35 cellular contexts compared by ENCODE assay signal in genomic region chr3:46006243-46006642, GRCh38. TPM values are rescaled to one million over a fixed set of nuclear protein-coding genes. Genes with fewer than 3 reads are reported as not detected.
DNase-seq lines count a peak whose midpoint lies in the region; ATAC-seq and TF ChIP-seq lines count a peak whose summit lies in the region.
"Had no signal": no experiment of that assay in that cellular context is flagged by ENCODE, and none has a peak within 500 bp of the region (broad histone marks: within the 10 kb centered on the region; RNA-seq: fewer than 3 reads in every experiment).

No MANE protein-coding gene starts in this region.

- no peaks in the 10 kb centered on the region for H3K36me3 Mint-ChIP-seq in effector memory CD8-positive, alpha-beta T cell (ENCODE audit: insufficient read depth)

- H2BK5ac ChIP-seq in IMR-90 (ENCODE audit: low read depth, low read length, poor library complexity, severe bottlenecking) = no peak overlapping the region

- H4K8ac ChIP-seq in IMR-90 (ENCODE audit: low read depth in 2 of 2, low read length in 2 of 2) = no peak overlapping the region

- no peak overlapping the region; the same call in 1 of the 2 replicates for H3K4ac ChIP-seq in IMR-90 (ENCODE audit: low read depth, low read length)

- no peaks in the 10 kb centered on the region for H3K9me3 Mint-ChIP-seq in effector memory CD8-positive, alpha-beta T cell
- H3K9me3 Mint-ChIP-seq: activated B cell treated with CpG ODN at 0.5 μM for 24 hours, neural crest cell had no signal

- no CpG with 5 or more reads among the region's 3 CpGs for WGBS in IMR-90 (ENCODE audit: extremely low coverage in 2 of 2, insufficient read length in 1 of 2), 2 experiments
- WGBS in right cardiac atrium = 63% methylated on average over 3 of the region's 3 CpGs

- no peak overlapping the region for H3K14ac ChIP-seq in IMR-90 (replicated peaks; ENCODE audit: low read depth, low read length)

- no peak overlapping the region; the same call in 1 of the 2 replicates for H4K91ac ChIP-seq in IMR-90 (ENCODE audit: insufficient read depth, low read depth, low read length)

- H3K27ac Mint-ChIP-seq in effector memory CD8-positive, alpha-beta T cell = no peak overlapping the region
- H3K27ac Mint-ChIP-seq: activated B cell treated with CpG ODN at 0.5 μM for 24 hours, B cell had no signal

- no peaks in the 10 kb centered on the region for H4K20me1 ChIP-seq in IMR-90 (ENCODE audit: insufficient read depth, low read length)

- H3K4me2 ChIP-seq in IMR-90 (ENCODE audit: low read depth, low read length) (peak overlapping the region; percentile 39; the same call in 1 of the 2 replicates), skeletal muscle satellite cell (ENCODE audit: low read length) (peak overlapping the region; percentile 7)

- H3K9me1 ChIP-seq in IMR-90 (ENCODE audit: insufficient read depth, low read length) = 0 out of 2 replicates have a peak, but pooled peaks cover 3% of the 10 kb centered on the region

- H3K4me1 ChIP-seq in ACC112 (ENCODE audit: control insufficient read depth, insufficient read depth, low read length, unreplicated experiment) (peaks cover 18% of the 10 kb centered on the region), IMR-90 (ENCODE audit: control insufficient read depth, insufficient read depth, low read length) (peaks cover 9% of the 10 kb centered on the region), right cardiac atrium (ENCODE audit: control insufficient read depth, insufficient read depth, low read length) (peaks cover 2% of the 10 kb centered on the region), skeletal muscle satellite cell (ENCODE audit: control insufficient read depth, insufficient read depth, low read length) (peaks cover 11% of the 10 kb centered on the region)
- H3K4me1 ChIP-seq: SJSA1 had no signal

- no peak overlapping the region for H2AK5ac ChIP-seq in IMR-90 (ENCODE audit: low read depth, low read length)

- DNase-seq in IMR-90 = no peak
- DNase-seq in right cardiac atrium = peak in 1 of 3 donors; percentile 54
- DNase-seq in dorsolateral prefrontal cortex = no peak
- DNase-seq in posterior cingulate gyrus = no peak
- DNase-seq in effector memory CD8-positive, alpha-beta T cell = no peak
- no peak for DNase-seq in activated CD4-positive, alpha-beta T cell treated with anti-CD3 and anti-CD28 coated beads for 1 hour
- DNase-seq: activated B cell treated with CpG ODN at 0.5 μM for 24 hours; activated CD4-positive, alpha-beta T cell treated with anti-CD3 and anti-CD28 coated beads, Interleukin-2, amount 50 U/mL, for 4 hours; activated CD8-positive, alpha-beta memory T cell treated with anti-CD3 and anti-CD28 coated beads, Interleukin-2, amount 50 U/mL, for 4 hours; activated naive CD4-positive, alpha-beta T cell treated with anti-CD3 and anti-CD28 coated beads, Interleukin-2, amount 50 U/mL, for 16 hours; amygdala; islet precursor cell; NCI-H1417; NCI-H2029 treated with DMSO at 0.1 percent for 48 hours; NCI-H2227 treated with DMSO at 0.1 percent for 48 hours; NCI-H526 treated with DMSO at 0.1 percent for 48 hours; right lobe of liver; stimulated activated CD4-positive, alpha-beta T cell treated with anti-CD3 and anti-CD28 coated beads, Interleukin-15, amount 100 ng/mL, for 24 hours; stimulated activated naive CD4-positive, alpha-beta T cell; T-helper 1 cell had no signal

- BruUV-seq in IMR-90 (replicated peaks; lab: Mats Ljungman, UMichigan) = no TSS peak

- H2BK20ac ChIP-seq in IMR-90 (ENCODE audit: low read depth, low read length) = no peak overlapping the region

- H3K79me1 ChIP-seq in IMR-90 (ENCODE audit: low read depth in 1 of 2, low read length in 2 of 2) = no peaks in the 10 kb centered on the region

- no peak overlapping the region for H2AFZ ChIP-seq in ACC112 (ENCODE audit: low read length, unreplicated experiment)
- no peak overlapping the region for H2AFZ ChIP-seq in IMR-90 (replicated peaks; ENCODE audit: low read length, poor library complexity)

- intact Hi-C loops in IMR-90 (cut with micrococcal nuclease) (no loop called here), right cardiac atrium (cut with DNase I) (no loop called here), dorsolateral prefrontal cortex (cut with DNase I) (no loop called here), posterior cingulate gyrus (cut with DNase I) (no loop called here)

- no peak overlapping the region for H3K56ac ChIP-seq in IMR-90 (ENCODE audit: extremely low read depth, insufficient read depth, low read length)

- no peak overlapping the region for H3K4me3 ChIP-seq in ACC112 (ENCODE audit: low read depth, low read length)
- H3K4me3 ChIP-seq in IMR-90 (ENCODE audit: insufficient read depth, low read depth, low read length) = no peak overlapping the region
- no peak overlapping the region for H3K4me3 ChIP-seq in right cardiac atrium (ENCODE audit: low read length)
- no peak overlapping the region for H3K4me3 ChIP-seq in skeletal muscle satellite cell (ENCODE audit: low read length)
- no peak overlapping the region for H3K4me3 ChIP-seq in dorsolateral prefrontal cortex
- H3K4me3 ChIP-seq: cardiac muscle cell, right lobe of liver, SJSA1, thoracic aorta had no signal

- H2BK120ac ChIP-seq in IMR-90 (ENCODE audit: low read depth, low read length) = no peak overlapping the region; the same call in 1 of the 2 replicates

- H3K36me3 ChIP-seq in ACC112 (ENCODE audit: insufficient read depth, low read length) (no peaks in the 10 kb centered on the region), IMR-90 (ENCODE audit: control insufficient read depth, insufficient read depth, low read length) (no peaks in the 10 kb centered on the region), skeletal muscle satellite cell (ENCODE audit: insufficient read depth, low read length) (no peaks in the 10 kb centered on the region)
- H3K36me3 ChIP-seq: cardiac muscle cell, right lobe of liver, SJSA1, thoracic aorta had no signal

- no peak overlapping the region; the same call in 1 of the 2 replicates for H3K18ac ChIP-seq in IMR-90 (ENCODE audit: low read depth, low read length)

- dilution Hi-C loops in IMR-90 (cut with HindIII; ENCODE audit: low sequenced_read_pairs, unreplicated experiment) = no loop called here

- H4K5ac ChIP-seq in IMR-90 (ENCODE audit: low read depth, low read length) = peak overlapping the region; percentile 49; the same call in 1 of the 2 replicates

- in situ Hi-C loops in IMR-90 (cut with MboI; ENCODE audit: low sequenced_read_pairs) = no loop called here

- H3K27me3 ChIP-seq in ACC112 (ENCODE audit: insufficient read depth, low read length) = no peaks in the 10 kb centered on the region
- no peaks in the 10 kb centered on the region for H3K27me3 ChIP-seq in IMR-90 (ENCODE audit: control insufficient read depth, insufficient read depth, low read length)
- H3K27me3 ChIP-seq in right cardiac atrium (ENCODE audit: control insufficient read depth, insufficient read depth) = no peaks in the 10 kb centered on the region
- H3K27me3 ChIP-seq in skeletal muscle satellite cell (ENCODE audit: control insufficient read depth, insufficient read depth, low read length) = peaks cover 5% of the 10 kb centered on the region
- H3K27me3 ChIP-seq in dorsolateral prefrontal cortex = no peaks in the 10 kb centered on the region
- H3K27me3 ChIP-seq: cardiac muscle cell, right lobe of liver, SJSA1 had no signal

- H3K4me1 Mint-ChIP-seq in effector memory CD8-positive, alpha-beta T cell (ENCODE audit: low read depth in 2 of 2) = peaks cover 2 to 3% of the 10 kb centered on the region in 2 donors
- H3K4me1 Mint-ChIP-seq: activated B cell treated with CpG ODN at 0.5 μM for 24 hours, B cell, neural crest cell had no signal

- no peak overlapping the region for H3K4me3 Mint-ChIP-seq in effector memory CD8-positive, alpha-beta T cell
- H3K4me3 Mint-ChIP-seq: activated B cell treated with CpG ODN at 0.5 μM for 24 hours, B cell, neural crest cell had no signal

- TF ChIP-seq RAD21 in IMR-90 (IDR thresholded peaks at IDR 0.05; ENCODE audit: low read length) = no peak

- H2BK15ac ChIP-seq in IMR-90 (ENCODE audit: low read depth, low read length) = peak overlapping the region; percentile 42; the same call in 1 of the 3 replicates

- TF ChIP-seq CTCF in IMR-90 (conservative IDR thresholded peaks at IDR 0.05; ENCODE audit: low read depth, low read length) = no peak
- TF ChIP-seq CTCF in dorsolateral prefrontal cortex (IDR thresholded peaks at IDR 0.05 in 54 of 56, conservative IDR thresholded peaks at IDR 0.05 in 2 of 56; ENCODE audit: low read depth in 1 of 56, partially characterized antibody in 56 of 56) = no peak

- H3K27ac ChIP-seq in ACC112 (ENCODE audit: low read depth, low read length) (peak overlapping the region; percentile 64), IMR-90 (ENCODE audit: insufficient read depth, low read length) (peak overlapping the region; percentile 39; the same call in 1 of the 2 replicates), right cardiac atrium (ENCODE audit: low read length) (peak overlapping the region; percentile 35), dorsolateral prefrontal cortex (no peak overlapping the region)
- H3K27ac ChIP-seq: cardiac muscle cell, SJSA1, thoracic aorta had no signal

- POLR2A ChIA-PET in IMR-90 (lab: Charles Lee; ENCODE audit: unreplicated experiment) = no interaction called here

- H3K23ac ChIP-seq in IMR-90 (ENCODE audit: low read depth, low read length) = no peak overlapping the region

- no peak; the same call in 1 of the 2 replicates for ATAC-seq in IMR-90 (ENCODE audit: low read depth)
- peak in 1 of 2 donors; percentile 23 for ATAC-seq in right cardiac atrium
- no peak for ATAC-seq in effector memory CD8-positive, alpha-beta T cell (replicated peaks)
- ATAC-seq: Panc1 had no signal

- H3K9me3 ChIP-seq in IMR-90 (ENCODE audit: control insufficient read depth, insufficient read depth, low read length) (no peaks in the 10 kb centered on the region), right cardiac atrium (ENCODE audit: control insufficient read depth, low read length) (no peaks in the 10 kb centered on the region), skeletal muscle satellite cell (replicated peaks; ENCODE audit: low read length) (no peaks in the 10 kb centered on the region)
- H3K9me3 ChIP-seq: right lobe of liver, SJSA1, thoracic aorta had no signal

- CTCF ChIA-PET in IMR-90 (lab: Yijun Ruan, JAX) = no interaction called here

- H3K79me2 ChIP-seq in ACC112 (ENCODE audit: control insufficient read depth, insufficient read depth, low read length, unreplicated experiment) = no peaks in the 10 kb centered on the region

- TF ChIP-seq POLR2A in IMR-90 (IDR thresholded peaks at IDR 0.05; ENCODE audit: low read depth, low read length) = no peak

- no peaks in the 10 kb centered on the region for H3K27me3 Mint-ChIP-seq in effector memory CD8-positive, alpha-beta T cell
- H3K27me3 Mint-ChIP-seq: B cell had no signal

- no peak overlapping the region for H2AK9ac ChIP-seq in IMR-90 (replicated peaks; ENCODE audit: low read depth, low read length, poor library complexity)

- no peak overlapping the region for H3K9ac ChIP-seq in IMR-90 (ENCODE audit: low read depth, low read length)
- no peak overlapping the region for H3K9ac ChIP-seq in skeletal muscle satellite cell (ENCODE audit: low read depth, low read length)

RNA-seq across cellular contexts. Expression of gene FYCO1, which starts 10.6 kb away (rescaled TPM):
- total RNA-seq in IMR-90 (2012; rRNA removed) (16.1 and 20.1 TPM in 2 replicates), right cardiac atrium (100 to 1,000 TPM in 2 of 4 donors, 10 to 100 TPM in 2; 75.8 to 114 (median 97.0) TPM), dorsolateral prefrontal cortex (10 to 100 TPM in 110 of 120 experiments, 1 to 10 TPM in 10; 7.9 to 24.8 (median 13.3) TPM)
- polyA plus RNA-seq in IMR-90 (2012; rRNA removed) (12.0 and 13.7 TPM in 2 replicates), right cardiac atrium (62.7 TPM)
- 6.7 and 10.1 TPM in 2 replicates for polyA plus RNA-seq in IMR-90 (2012; cell fraction: cytosol; rRNA removed)
- polyA plus RNA-seq in IMR-90 (2012; cell fraction: nucleus; rRNA removed; ENCODE audit: low replicate concordance) = 6.8 and 8.8 TPM in 2 replicates
- total RNA-seq in skeletal muscle satellite cell (2012; rRNA removed) = 11.1 and 11.9 TPM in 2 replicates

RNA-seq across cellular contexts. Expression of gene XCR1, which starts 21.0 kb away (rescaled TPM):
- total RNA-seq in IMR-90 (2012; rRNA removed) (not detected in 2 replicates), right cardiac atrium (under 1 TPM in 1 of 4 donors, not detected in 3; 0.06 TPM), dorsolateral prefrontal cortex (under 1 TPM in 2 of 120 experiments, not detected in 118; 0.08 to 0.15 TPM)
- polyA plus RNA-seq in IMR-90 (2012; rRNA removed) (not detected in 2 replicates), right cardiac atrium (not detected)
- not detected in 2 replicates for polyA plus RNA-seq in IMR-90 (2012; cell fraction: cytosol; rRNA removed)
- polyA plus RNA-seq in IMR-90 (2012; cell fraction: nucleus; rRNA removed; ENCODE audit: low replicate concordance) = not detected in 2 replicates
- not detected in 2 replicates for total RNA-seq in skeletal muscle satellite cell (2012; rRNA removed)
- total RNA-seq: A673, activated B cell treated with CpG ODN at 0.5 μM for 24 hours, B cell, cardiac muscle cell, G401, glomerular endothelial cell, H4, HT-29, lung microvascular endothelial cell, M059J, neural crest cell, SJSA1, thoracic aorta had no signal
- polyA plus RNA-seq: cardiac muscle cell had no signal

Comparison
In these comparisons a context has a peak if more than half of its experiments do, and no peak if none do; other contexts are left out.
1. H3K27ac ChIP-seq: peak in ACC112 (single experiment), IMR-90 (single experiment) and right cardiac atrium (single experiment); none in dorsolateral prefrontal cortex (0 of 59).